Comparison of ENCODE assay signal across 20 cellular contexts in genomic region chr18:26454616-26455015, GRCh38.
"Had no signal": no experiment of that assay in that cellular context is flagged by ENCODE, and none has a peak within 500 bp of the region (broad histone marks: within the 10 kb centered on the region; RNA-seq: fewer than 3 reads in every experiment).

No MANE protein-coding gene starts in this region.

- DNase-seq: KBM-7, NCI-H1092, NCI-H1105 treated with DMSO at 0.1 percent for 48 hours, NCI-H1417 treated with DMSO at 0.1 percent for 48 hours, NCI-H146, NCI-H1694 treated with DMSO at 0.1 percent for 48 hours, NCI-H1930, NCI-H2081, NCI-H2171, NCI-H226, NCI-H510A, NCI-H524 treated with DMSO at 0.1 percent for 48 hours, NCI-H69, NCI-H774, PC-3, Right ventricle myocardium superior, SIG-M5 had no signal

- H3K9me3 ChIP-seq: SJSA1 had no signal

- H3K27me3 ChIP-seq: SJSA1 had no signal

- H3K4me1 ChIP-seq: SJSA1 had no signal

- H3K4me3 ChIP-seq: SJSA1, SK-N-MC had no signal

- ATAC-seq: Panc1, PC-3 had no signal

- H3K27ac ChIP-seq: SJSA1, SK-N-MC had no signal
